In genomic region chr9:87267251-87267679, GRCh38 we compare ENCODE assay signal across 20 cellular contexts.
A peak's percentile ranks its signal among the peaks of the same experiment; 100 is the strongest.
DNase-seq lines count a peak whose midpoint lies in the region; ATAC-seq and TF ChIP-seq lines count a peak whose summit lies in the region.
"Had no signal": no experiment of that assay in that cellular context is flagged by ENCODE, and none has a peak within 500 bp of the region (broad histone marks: within the 10 kb centered on the region; RNA-seq: fewer than 3 reads in every experiment).

No MANE protein-coding gene starts in this region.

- peak overlapping the region; percentile 8 for H3K27ac ChIP-seq in thymus (ENCODE audit: low read depth)
- H3K27ac ChIP-seq: lower lobe of right lung had no signal

- peak overlapping the region; percentile 69 for H3K27ac Mint-ChIP-seq in neural crest cell (ENCODE audit: unreplicated experiment)
- H3K27ac Mint-ChIP-seq: activated CD8-positive, alpha-beta memory T cell treated with anti-CD3 and anti-CD28 coated beads, Interleukin-2, amount 10 ng/mL, durations not matched to agents 7 days and 5 days; B cell; natural killer cell had no signal

- no peaks in the 10 kb centered on the region for H3K27me3 Mint-ChIP-seq in neural crest cell (ENCODE audit: low read depth)

- peak; percentile 53 for DNase-seq in M059J (ENCODE audit: low read depth)
- peak; percentile 71 for DNase-seq in fibroblast of the conjunctiva (ENCODE audit: low read depth)
- no peak for DNase-seq in neural crest cell (ENCODE audit: low read depth, low spot score)
- DNase-seq in HAP-1 (ENCODE audit: low spot score in 2 of 2): no peak
- DNase-seq in SHP77 treated with DMSO at 0.1 percent for 48 hours (lab: John Stamatoyannopoulos, UW): no peak
- no peak for DNase-seq in stimulated activated naive CD8-positive, alpha-beta T cell treated with anti-CD3 and anti-CD28 coated beads, Interleukin-15, Interleukin-2, amounts not matched to agents 100 U/mL and 50 U/mL, for 24 hours
- DNase-seq: activated CD4-positive, alpha-beta T cell treated with anti-CD3 and anti-CD28 coated beads for 1 hour; activated CD8-positive, alpha-beta memory T cell treated with anti-CD3 and anti-CD28 coated beads, Interleukin-2, amount 10 ng/mL, durations not matched to agents 7 days and 5 days; IMR-90; lower lobe of right lung; MV-4-11; natural killer cell; NCI-H2107; PC-3; stimulated activated CD4-positive, alpha-beta T cell treated with anti-CD3 and anti-CD28 coated beads, Interleukin-1b, Interleukin-23, amount 100 ng/mL, for 48 hours; substantia nigra had no signal

- peaks cover 3% of the 10 kb centered on the region for H3K9me3 Mint-ChIP-seq in neural crest cell
- H3K9me3 Mint-ChIP-seq: natural killer cell had no signal

- H3K9me3 ChIP-seq in thymus (ENCODE audit: control insufficient read depth): no peaks in the 10 kb centered on the region
- no peaks in the 10 kb centered on the region for H3K9me3 ChIP-seq in HAP-1
- H3K9me3 ChIP-seq: lower lobe of right lung had no signal

- peaks cover 25% of the 10 kb centered on the region for H3K4me1 Mint-ChIP-seq in neural crest cell
- H3K4me1 Mint-ChIP-seq: B cell had no signal

- no peaks in the 10 kb centered on the region for H3K36me3 Mint-ChIP-seq in neural crest cell (ENCODE audit: low read depth)
- H3K36me3 Mint-ChIP-seq: activated CD8-positive, alpha-beta memory T cell treated with anti-CD3 and anti-CD28 coated beads, Interleukin-2, amount 10 ng/mL, durations not matched to agents 7 days and 5 days; natural killer cell had no signal

- no peaks in the 10 kb centered on the region for H3K36me3 ChIP-seq in thymus (ENCODE audit: control insufficient read depth, insufficient read depth)
- no peaks in the 10 kb centered on the region for H3K36me3 ChIP-seq in HAP-1 (replicated peaks)
- H3K36me3 ChIP-seq: lower lobe of right lung had no signal

- TF ChIP-seq CTCF in neural crest cell (conservative IDR thresholded peaks at IDR 0.05): no peak

- 92% methylated on average over 8 of the region's 8 CpGs for WGBS in thymus

- no peak overlapping the region for H3K4me3 Mint-ChIP-seq in neural crest cell
- H3K4me3 Mint-ChIP-seq: activated CD8-positive, alpha-beta memory T cell treated with anti-CD3 and anti-CD28 coated beads, Interleukin-2, amount 10 ng/mL, durations not matched to agents 7 days and 5 days; B cell; natural killer cell had no signal

- H3K4me3 ChIP-seq in thymus (ENCODE audit: low read length) (no peak overlapping the region), HAP-1 (no peak overlapping the region)
- H3K4me3 ChIP-seq: GM12878, lower lobe of right lung had no signal

- no peak for ATAC-seq in HG03442 (IDR thresholded peaks at IDR 0.05; ENCODE audit: unreplicated experiment)
- ATAC-seq in stimulated activated naive CD8-positive, alpha-beta T cell treated with anti-CD3 and anti-CD28 coated beads, Interleukin-15, Interleukin-2, amounts not matched to agents 100 U/mL and 50 U/mL, for 24 hours: no peak
- ATAC-seq: activated CD8-positive, alpha-beta memory T cell treated with anti-CD3 and anti-CD28 coated beads, Interleukin-2, amount 10 ng/mL, durations not matched to agents 7 days and 5 days; GM12878; lower lobe of right lung; natural killer cell; PC-3 had no signal

- H3K27me3 ChIP-seq in thymus (ENCODE audit: control insufficient read depth, insufficient read depth) (no peaks in the 10 kb centered on the region), HAP-1 (ENCODE audit: low read depth) (no peaks in the 10 kb centered on the region)

- H3K4me1 ChIP-seq in thymus (ENCODE audit: control insufficient read depth, insufficient read depth, low read length) (no peaks in the 10 kb centered on the region), HAP-1 (no peaks in the 10 kb centered on the region)

- in situ Hi-C loops in HAP-1 (cut with MboI; ENCODE audit: low sequenced_read_pairs): no loop called here

Comparison
In these comparisons a context has a peak if more than half of its experiments do, and no peak if none do; other contexts are left out.
1. DNase-seq: peak in M059J (single experiment) and fibroblast of the conjunctiva (single experiment); none in neural crest cell (single experiment), HAP-1 (0 of 2), SHP77 treated with DMSO at 0.1 percent for 48 hours (single experiment) and stimulated activated naive CD8-positive, alpha-beta T cell treated with anti-CD3 and anti-CD28 coated beads, Interleukin-15, Interleukin-2, amounts not matched to agents 100 U/mL and 50 U/mL, for 24 hours (single experiment).